Comparison of ENCODE assay signal across 10 cellular contexts in genomic region chr11:63472372-63472771, GRCh38. TPM values are rescaled to one million over a fixed set of nuclear protein-coding genes. Genes with fewer than 3 reads are reported as not detected.
"Had no signal": no experiment of that assay in that cellular context is flagged by ENCODE, and none has a peak within 500 bp of the region (broad histone marks: within the 10 kb centered on the region; RNA-seq: fewer than 3 reads in every experiment).

No MANE protein-coding gene starts in this region.

- H3K4me3 ChIP-seq: GM23338, HAP-1 had no signal

- H3K4me2 ChIP-seq: GM23338, KMS-11 had no signal

- DNase-seq: H7, Karpas-422, KBM-7 had no signal

- H3K4me1 ChIP-seq: HAP-1 had no signal

- ATAC-seq: GM23338 had no signal

- H3K9me3 ChIP-seq: HAP-1 had no signal

- H3K9ac ChIP-seq: KMS-11 had no signal

- H2AFZ ChIP-seq: GM23338 had no signal

- FAIRE-seq: HTR-8/SVneo had no signal

- H3K36me3 ChIP-seq: HAP-1 had no signal

- H3K27ac ChIP-seq: KMS-11 had no signal

RNA-seq across cellular contexts. Expression of gene PLAAT5, which starts 18.6 kb away (rescaled TPM):
- total RNA-seq: H4 had no signal
- polyA plus RNA-seq: IgD-negative memory B cell had no signal

RNA-seq across cellular contexts. Expression of gene LGALS12, which starts 33.5 kb away (rescaled TPM):
- total RNA-seq: HT-29 had no signal
